Comparison of ENCODE assay signal across 1 cellular context in the genomic region with DNA sequence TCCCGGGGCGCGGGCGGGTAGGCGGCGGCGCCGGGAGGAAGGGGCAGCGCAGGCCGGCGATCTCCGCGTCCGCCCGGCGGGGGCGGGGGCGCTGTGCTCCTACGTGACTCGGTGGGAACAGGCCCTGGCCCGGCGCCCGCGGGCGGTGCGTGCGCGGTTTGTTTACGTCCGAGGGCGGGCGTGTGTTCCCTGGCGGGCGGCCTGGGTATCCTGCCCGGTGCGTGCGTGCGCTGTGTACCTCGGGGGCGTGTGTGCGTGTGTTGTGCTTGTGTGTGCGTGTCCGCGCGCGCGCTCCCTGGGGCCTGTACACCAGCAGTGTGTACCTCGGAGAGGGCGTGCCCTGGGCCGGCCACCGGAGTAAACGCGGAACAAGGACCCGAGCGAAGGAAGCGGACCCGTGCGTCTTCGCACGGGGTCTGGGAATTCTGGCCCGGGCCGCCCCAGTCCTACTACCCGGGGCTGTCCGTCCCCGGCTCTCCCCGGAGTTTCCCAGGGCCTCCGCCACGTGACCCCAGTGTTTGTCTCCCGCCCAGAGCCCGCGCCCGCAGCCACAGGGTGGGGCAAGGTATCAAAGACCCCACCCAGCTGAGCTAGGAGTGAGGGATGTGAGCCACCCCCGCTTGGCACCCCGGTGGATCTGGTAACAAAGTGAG.
A peak's percentile ranks its signal among the peaks of the same experiment; 100 is the strongest.
TF ChIP-seq lines count a peak whose summit lies in the region.

No MANE protein-coding gene starts in this region.

TF ChIP-seq in HEK293, 187 proteins besides CTCF, POLR2A, EP300 and RAD21 (continued from another document and continues in another):
- TF ChIP-seq ZNF664 (tag by site-specific recombination; IDR thresholded peaks at IDR 0.05) (no peak), ZNF423 (tag by site-specific recombination; IDR thresholded peaks at IDR 0.05) (no peak), GFI1B (tag by site-specific recombination; IDR thresholded peaks at IDR 0.05) (no peak), ZNF292 (tag by site-specific recombination; IDR thresholded peaks at IDR 0.05; ENCODE audit: borderline replicate concordance, low read depth) (0 out of 2 replicates have a peak, but pooled peaks have one; percentile 7), ZNF658 (tag by site-specific recombination; IDR thresholded peaks at IDR 0.05) (no peak), BCL11A (tag by site-specific recombination; IDR thresholded peaks at IDR 0.05; ENCODE audit: low read depth) (no peak), ZNF660 (tag by site-specific recombination; IDR thresholded peaks at IDR 0.05) (no peak), SP7 (tag by site-specific recombination; IDR thresholded peaks at IDR 0.05) (peak; percentile 50; the same call in 1 of the 2 replicates), ZNF350 (tag by site-specific recombination; IDR thresholded peaks at IDR 0.05) (no peak), MEIS1 (CRISPR knock-in tag; IDR thresholded peaks at IDR 0.05; ENCODE audit: borderline replicate concordance) (no peak), ZNF843 (tag by site-specific recombination; IDR thresholded peaks at IDR 0.05) (no peak), ZNF707 (tag by site-specific recombination; IDR thresholded peaks at IDR 0.05) (no peak), IKZF3 (tag by site-specific recombination; IDR thresholded peaks at IDR 0.05) (no peak), ZNF600 (tag by site-specific recombination; IDR thresholded peaks at IDR 0.05) (no peak), PRDM1 (tag by site-specific recombination; IDR thresholded peaks at IDR 0.05) (no peak), ZNF785 (tag by site-specific recombination; IDR thresholded peaks at IDR 0.05) (no peak), ZNF76 (tag by site-specific recombination; IDR thresholded peaks at IDR 0.05; ENCODE audit: borderline replicate concordance, low read depth) (peak; percentile 42; the same call in 1 of the 2 replicates), EGR2 (tag by site-specific recombination; IDR thresholded peaks at IDR 0.05; ENCODE audit: low read depth) (peak; percentile 97), ZNF404 (tag by site-specific recombination; IDR thresholded peaks at IDR 0.05) (no peak), ZNF777 (tag by site-specific recombination; IDR thresholded peaks at IDR 0.05; ENCODE audit: borderline replicate concordance) (peak; percentile 91; the same call in 1 of the 2 replicates), ZNF747 (tag by site-specific recombination; IDR thresholded peaks at IDR 0.05) (no peak)
- TF ChIP-seq, protein P1, sequence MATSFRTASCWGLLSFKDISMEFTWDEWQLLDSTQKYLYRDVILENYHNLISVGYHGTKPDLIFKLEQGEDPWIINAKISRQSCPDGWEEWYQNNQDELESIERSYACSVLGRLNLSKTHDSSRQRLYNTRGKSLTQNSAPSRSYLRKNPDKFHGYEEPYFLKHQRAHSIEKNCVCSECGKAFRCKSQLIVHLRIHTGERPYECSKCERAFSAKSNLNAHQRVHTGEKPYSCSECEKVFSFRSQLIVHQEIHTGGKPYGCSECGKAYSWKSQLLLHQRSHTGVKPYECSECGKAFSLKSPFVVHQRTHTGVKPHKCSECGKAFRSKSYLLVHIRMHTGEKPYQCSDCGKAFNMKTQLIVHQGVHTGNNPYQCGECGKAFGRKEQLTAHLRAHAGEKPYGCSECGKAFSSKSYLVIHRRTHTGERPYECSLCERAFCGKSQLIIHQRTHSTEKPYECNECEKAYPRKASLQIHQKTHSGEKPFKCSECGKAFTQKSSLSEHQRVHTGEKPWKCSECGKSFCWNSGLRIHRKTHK (tag by site-specific recombination; IDR thresholded peaks at IDR 0.05) = no peak
- TF ChIP-seq, protein P2, sequence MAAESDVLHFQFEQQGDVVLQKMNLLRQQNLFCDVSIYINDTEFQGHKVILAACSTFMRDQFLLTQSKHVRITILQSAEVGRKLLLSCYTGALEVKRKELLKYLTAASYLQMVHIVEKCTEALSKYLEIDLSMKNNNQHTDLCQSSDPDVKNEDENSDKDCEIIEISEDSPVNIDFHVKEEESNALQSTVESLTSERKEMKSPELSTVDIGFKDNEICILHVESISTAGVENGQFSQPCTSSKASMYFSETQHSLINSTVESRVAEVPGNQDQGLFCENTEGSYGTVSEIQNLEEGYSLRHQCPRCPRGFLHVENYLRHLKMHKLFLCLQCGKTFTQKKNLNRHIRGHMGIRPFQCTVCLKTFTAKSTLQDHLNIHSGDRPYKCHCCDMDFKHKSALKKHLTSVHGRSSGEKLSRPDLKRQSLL (tag by site-specific recombination; IDR thresholded peaks at IDR 0.05) = no peak
- TF ChIP-seq, protein P3, sequence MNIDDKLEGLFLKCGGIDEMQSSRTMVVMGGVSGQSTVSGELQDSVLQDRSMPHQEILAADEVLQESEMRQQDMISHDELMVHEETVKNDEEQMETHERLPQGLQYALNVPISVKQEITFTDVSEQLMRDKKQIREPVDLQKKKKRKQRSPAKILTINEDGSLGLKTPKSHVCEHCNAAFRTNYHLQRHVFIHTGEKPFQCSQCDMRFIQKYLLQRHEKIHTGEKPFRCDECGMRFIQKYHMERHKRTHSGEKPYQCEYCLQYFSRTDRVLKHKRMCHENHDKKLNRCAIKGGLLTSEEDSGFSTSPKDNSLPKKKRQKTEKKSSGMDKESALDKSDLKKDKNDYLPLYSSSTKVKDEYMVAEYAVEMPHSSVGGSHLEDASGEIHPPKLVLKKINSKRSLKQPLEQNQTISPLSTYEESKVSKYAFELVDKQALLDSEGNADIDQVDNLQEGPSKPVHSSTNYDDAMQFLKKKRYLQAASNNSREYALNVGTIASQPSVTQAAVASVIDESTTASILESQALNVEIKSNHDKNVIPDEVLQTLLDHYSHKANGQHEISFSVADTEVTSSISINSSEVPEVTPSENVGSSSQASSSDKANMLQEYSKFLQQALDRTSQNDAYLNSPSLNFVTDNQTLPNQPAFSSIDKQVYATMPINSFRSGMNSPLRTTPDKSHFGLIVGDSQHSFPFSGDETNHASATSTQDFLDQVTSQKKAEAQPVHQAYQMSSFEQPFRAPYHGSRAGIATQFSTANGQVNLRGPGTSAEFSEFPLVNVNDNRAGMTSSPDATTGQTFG (tag by site-specific recombination; IDR thresholded peaks at IDR 0.05; ENCODE audit: borderline replicate concordance) = no peak
- TF ChIP-seq, protein P4, sequence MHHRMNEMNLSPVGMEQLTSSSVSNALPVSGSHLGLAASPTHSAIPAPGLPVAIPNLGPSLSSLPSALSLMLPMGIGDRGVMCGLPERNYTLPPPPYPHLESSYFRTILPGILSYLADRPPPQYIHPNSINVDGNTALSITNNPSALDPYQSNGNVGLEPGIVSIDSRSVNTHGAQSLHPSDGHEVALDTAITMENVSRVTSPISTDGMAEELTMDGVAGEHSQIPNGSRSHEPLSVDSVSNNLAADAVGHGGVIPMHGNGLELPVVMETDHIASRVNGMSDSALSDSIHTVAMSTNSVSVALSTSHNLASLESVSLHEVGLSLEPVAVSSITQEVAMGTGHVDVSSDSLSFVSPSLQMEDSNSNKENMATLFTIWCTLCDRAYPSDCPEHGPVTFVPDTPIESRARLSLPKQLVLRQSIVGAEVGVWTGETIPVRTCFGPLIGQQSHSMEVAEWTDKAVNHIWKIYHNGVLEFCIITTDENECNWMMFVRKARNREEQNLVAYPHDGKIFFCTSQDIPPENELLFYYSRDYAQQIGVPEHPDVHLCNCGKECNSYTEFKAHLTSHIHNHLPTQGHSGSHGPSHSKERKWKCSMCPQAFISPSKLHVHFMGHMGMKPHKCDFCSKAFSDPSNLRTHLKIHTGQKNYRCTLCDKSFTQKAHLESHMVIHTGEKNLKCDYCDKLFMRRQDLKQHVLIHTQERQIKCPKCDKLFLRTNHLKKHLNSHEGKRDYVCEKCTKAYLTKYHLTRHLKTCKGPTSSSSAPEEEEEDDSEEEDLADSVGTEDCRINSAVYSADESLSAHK (tag by site-specific recombination; IDR thresholded peaks at IDR 0.05) = no peak; the same call in 1 of the 2 replicates
- TF ChIP-seq, protein P5, sequence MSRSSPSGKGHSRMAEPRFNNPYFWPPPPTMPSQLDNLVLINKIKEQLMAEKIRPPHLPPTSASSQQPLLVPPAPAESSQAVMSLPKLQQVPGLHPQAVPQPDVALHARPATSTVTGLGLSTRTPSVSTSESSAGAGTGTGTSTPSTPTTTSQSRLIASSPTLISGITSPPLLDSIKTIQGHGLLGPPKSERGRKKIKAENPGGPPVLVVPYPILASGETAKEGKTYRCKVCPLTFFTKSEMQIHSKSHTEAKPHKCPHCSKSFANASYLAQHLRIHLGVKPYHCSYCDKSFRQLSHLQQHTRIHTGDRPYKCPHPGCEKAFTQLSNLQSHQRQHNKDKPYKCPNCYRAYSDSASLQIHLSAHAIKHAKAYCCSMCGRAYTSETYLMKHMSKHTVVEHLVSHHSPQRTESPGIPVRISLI (tag by site-specific recombination; IDR thresholded peaks at IDR 0.05) = no peak
- TF ChIP-seq, protein P6, sequence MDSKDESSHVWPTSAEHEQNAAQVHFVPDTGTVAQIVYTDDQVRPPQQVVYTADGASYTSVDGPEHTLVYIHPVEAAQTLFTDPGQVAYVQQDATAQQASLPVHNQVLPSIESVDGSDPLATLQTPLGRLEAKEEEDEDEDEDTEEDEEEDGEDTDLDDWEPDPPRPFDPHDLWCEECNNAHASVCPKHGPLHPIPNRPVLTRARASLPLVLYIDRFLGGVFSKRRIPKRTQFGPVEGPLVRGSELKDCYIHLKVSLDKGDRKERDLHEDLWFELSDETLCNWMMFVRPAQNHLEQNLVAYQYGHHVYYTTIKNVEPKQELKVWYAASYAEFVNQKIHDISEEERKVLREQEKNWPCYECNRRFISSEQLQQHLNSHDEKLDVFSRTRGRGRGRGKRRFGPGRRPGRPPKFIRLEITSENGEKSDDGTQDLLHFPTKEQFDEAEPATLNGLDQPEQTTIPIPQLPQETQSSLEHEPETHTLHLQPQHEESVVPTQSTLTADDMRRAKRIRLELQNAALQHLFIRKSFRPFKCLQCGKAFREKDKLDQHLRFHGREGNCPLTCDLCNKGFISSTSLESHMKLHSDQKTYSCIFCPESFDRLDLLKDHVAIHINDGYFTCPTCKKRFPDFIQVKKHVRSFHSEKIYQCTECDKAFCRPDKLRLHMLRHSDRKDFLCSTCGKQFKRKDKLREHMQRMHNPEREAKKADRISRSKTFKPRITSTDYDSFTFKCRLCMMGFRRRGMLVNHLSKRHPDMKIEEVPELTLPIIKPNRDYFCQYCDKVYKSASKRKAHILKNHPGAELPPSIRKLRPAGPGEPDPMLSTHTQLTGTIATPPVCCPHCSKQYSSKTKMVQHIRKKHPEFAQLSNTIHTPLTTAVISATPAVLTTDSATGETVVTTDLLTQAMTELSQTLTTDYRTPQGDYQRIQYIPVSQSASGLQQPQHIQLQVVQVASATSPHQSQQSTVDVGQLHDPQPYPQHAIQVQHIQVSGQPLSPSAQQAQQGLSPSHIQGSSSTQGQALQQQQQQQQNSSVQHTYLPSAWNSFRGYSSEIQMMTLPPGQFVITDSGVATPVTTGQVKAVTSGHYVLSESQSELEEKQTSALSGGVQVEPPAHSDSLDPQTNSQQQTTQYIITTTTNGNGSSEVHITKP (tag by site-specific recombination; IDR thresholded peaks at IDR 0.05) = peak; percentile 8; the same call in 1 of the 2 replicates
- TF ChIP-seq, protein P7, sequence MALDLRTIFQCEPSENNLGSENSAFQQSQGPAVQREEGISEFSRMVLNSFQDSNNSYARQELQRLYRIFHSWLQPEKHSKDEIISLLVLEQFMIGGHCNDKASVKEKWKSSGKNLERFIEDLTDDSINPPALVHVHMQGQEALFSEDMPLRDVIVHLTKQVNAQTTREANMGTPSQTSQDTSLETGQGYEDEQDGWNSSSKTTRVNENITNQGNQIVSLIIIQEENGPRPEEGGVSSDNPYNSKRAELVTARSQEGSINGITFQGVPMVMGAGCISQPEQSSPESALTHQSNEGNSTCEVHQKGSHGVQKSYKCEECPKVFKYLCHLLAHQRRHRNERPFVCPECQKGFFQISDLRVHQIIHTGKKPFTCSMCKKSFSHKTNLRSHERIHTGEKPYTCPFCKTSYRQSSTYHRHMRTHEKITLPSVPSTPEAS (tag by site-specific recombination; IDR thresholded peaks at IDR 0.05) = peak; percentile 63
- TF ChIP-seq, protein P8, sequence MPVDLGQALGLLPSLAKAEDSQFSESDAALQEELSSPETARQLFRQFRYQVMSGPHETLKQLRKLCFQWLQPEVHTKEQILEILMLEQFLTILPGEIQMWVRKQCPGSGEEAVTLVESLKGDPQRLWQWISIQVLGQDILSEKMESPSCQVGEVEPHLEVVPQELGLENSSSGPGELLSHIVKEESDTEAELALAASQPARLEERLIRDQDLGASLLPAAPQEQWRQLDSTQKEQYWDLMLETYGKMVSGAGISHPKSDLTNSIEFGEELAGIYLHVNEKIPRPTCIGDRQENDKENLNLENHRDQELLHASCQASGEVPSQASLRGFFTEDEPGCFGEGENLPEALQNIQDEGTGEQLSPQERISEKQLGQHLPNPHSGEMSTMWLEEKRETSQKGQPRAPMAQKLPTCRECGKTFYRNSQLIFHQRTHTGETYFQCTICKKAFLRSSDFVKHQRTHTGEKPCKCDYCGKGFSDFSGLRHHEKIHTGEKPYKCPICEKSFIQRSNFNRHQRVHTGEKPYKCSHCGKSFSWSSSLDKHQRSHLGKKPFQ (tag by site-specific recombination; IDR thresholded peaks at IDR 0.05) = peak; percentile 93; the same call in 1 of the 2 replicates
- TF ChIP-seq, protein P9, sequence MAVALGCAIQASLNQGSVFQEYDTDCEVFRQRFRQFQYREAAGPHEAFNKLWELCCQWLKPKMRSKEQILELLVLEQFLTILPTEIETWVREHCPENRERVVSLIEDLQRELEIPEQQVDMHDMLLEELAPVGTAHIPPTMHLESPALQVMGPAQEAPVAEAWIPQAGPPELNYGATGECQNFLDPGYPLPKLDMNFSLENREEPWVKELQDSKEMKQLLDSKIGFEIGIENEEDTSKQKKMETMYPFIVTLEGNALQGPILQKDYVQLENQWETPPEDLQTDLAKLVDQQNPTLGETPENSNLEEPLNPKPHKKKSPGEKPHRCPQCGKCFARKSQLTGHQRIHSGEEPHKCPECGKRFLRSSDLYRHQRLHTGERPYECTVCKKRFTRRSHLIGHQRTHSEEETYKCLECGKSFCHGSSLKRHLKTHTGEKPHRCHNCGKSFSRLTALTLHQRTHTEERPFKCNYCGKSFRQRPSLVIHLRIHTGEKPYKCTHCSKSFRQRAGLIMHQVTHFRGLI (tag by site-specific recombination; IDR thresholded peaks at IDR 0.05) = no peak
- TF ChIP-seq, protein P10, sequence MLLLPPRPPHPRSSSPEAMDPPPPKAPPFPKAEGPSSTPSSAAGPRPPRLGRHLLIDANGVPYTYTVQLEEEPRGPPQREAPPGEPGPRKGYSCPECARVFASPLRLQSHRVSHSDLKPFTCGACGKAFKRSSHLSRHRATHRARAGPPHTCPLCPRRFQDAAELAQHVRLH (tag by site-specific recombination; IDR thresholded peaks at IDR 0.05) = no peak
- TF ChIP-seq, protein P11, sequence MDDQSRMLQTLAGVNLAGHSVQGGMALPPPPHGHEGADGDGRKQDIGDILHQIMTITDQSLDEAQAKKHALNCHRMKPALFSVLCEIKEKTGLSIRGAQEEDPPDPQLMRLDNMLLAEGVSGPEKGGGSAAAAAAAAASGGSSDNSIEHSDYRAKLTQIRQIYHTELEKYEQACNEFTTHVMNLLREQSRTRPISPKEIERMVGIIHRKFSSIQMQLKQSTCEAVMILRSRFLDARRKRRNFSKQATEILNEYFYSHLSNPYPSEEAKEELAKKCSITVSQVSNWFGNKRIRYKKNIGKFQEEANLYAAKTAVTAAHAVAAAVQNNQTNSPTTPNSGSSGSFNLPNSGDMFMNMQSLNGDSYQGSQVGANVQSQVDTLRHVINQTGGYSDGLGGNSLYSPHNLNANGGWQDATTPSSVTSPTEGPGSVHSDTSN (CRISPR knock-in tag; IDR thresholded peaks at IDR 0.05) = peak; percentile 37; the same call in 1 of the 2 replicates
- TF ChIP-seq, protein P12, sequence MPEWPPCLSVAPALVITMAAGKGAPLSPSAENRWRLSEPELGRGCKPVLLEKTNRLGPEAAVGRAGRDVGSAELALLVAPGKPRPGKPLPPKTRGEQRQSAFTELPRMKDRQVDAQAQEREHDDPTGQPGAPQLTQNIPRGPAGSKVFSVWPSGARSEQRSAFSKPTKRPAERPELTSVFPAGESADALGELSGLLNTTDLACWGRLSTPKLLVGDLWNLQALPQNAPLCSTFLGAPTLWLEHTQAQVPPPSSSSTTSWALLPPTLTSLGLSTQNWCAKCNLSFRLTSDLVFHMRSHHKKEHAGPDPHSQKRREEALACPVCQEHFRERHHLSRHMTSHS (tag by site-specific recombination; IDR thresholded peaks at IDR 0.05) = no peak
